31 cellular contexts compared by ENCODE assay signal in genomic region chr3:95629802-95630201, GRCh38.
"Had no signal": no experiment of that assay in that cellular context is flagged by ENCODE, and none has a peak within 500 bp of the region (broad histone marks: within the 10 kb centered on the region; RNA-seq: fewer than 3 reads in every experiment).

No MANE protein-coding gene starts in this region.

- ATAC-seq: activated CD8-positive, alpha-beta T cell treated with anti-CD3 and anti-CD28 coated beads for 36 hours; activated T-cell treated with anti-CD3 and anti-CD28 coated beads, Interleukin-2, amount 50 U/mL, for 72 hours; activated T-helper 17 cell treated with anti-CD3 and anti-CD28 coated beads, Interleukin-2, amount 50 U/mL, for 72 hours had no signal

- H3K4me1 ChIP-seq: ascending aorta had no signal

- H3K27me3 ChIP-seq: ascending aorta, cardiac muscle cell had no signal

- H3K36me3 Mint-ChIP-seq: activated naive CD4-positive, alpha-beta T cell treated with anti-CD3 and anti-CD28 coated beads, Interleukin-2, amount 50 U/mL, for 24 hours; activated naive CD8-positive, alpha-beta T cell treated with anti-CD3 and anti-CD28 coated beads, Interleukin-2, amount 10 ng/mL, durations not matched to agents 7 days and 5 days had no signal

- H3K36me3 ChIP-seq: ascending aorta, cardiac muscle cell, MG63, WERI-Rb-1 had no signal

- H3K4me3 ChIP-seq: ascending aorta, cardiac muscle cell, MG63 had no signal

- H3K9me3 ChIP-seq: ascending aorta, MG63 had no signal

- H3K4me1 Mint-ChIP-seq: activated CD4-positive, alpha-beta T cell treated with anti-CD3 and anti-CD28 coated beads, Interleukin-2, amount 10 ng/mL, durations not matched to agents 24 days and 14 days; activated naive CD4-positive, alpha-beta T cell treated with anti-CD3 and anti-CD28 coated beads, Interleukin-2, amount 50 U/mL, for 24 hours; activated naive CD8-positive, alpha-beta T cell treated with anti-CD3 and anti-CD28 coated beads, Interleukin-2, amount 10 ng/mL, durations not matched to agents 7 days and 5 days; activated T-helper 17 cell treated with anti-CD3 and anti-CD28 coated beads, Interleukin-2, amount 50 U/mL, for 72 hours; central memory CD8-positive, alpha-beta T cell had no signal

- H3K27me3 Mint-ChIP-seq: activated CD4-positive, alpha-beta T cell treated with anti-CD3 and anti-CD28 coated beads, Interleukin-2, amount 10 ng/mL, durations not matched to agents 24 days and 14 days; activated CD8-positive, alpha-beta T cell treated with anti-CD3 and anti-CD28 coated beads for 36 hours; activated naive CD4-positive, alpha-beta T cell treated with anti-CD3 and anti-CD28 coated beads, Interleukin-2, amount 50 U/mL, for 24 hours; activated naive CD8-positive, alpha-beta T cell treated with anti-CD3 and anti-CD28 coated beads, Interleukin-2, amount 10 ng/mL, durations not matched to agents 7 days and 5 days; activated T-helper 17 cell treated with anti-CD3 and anti-CD28 coated beads, Interleukin-2, amount 50 U/mL, for 72 hours; central memory CD8-positive, alpha-beta T cell had no signal

- H3K4me3 Mint-ChIP-seq: activated CD4-positive, alpha-beta T cell treated with anti-CD3 and anti-CD28 coated beads, Interleukin-2, amount 10 ng/mL, durations not matched to agents 24 days and 14 days; activated CD8-positive, alpha-beta T cell treated with anti-CD3 and anti-CD28 coated beads for 36 hours; activated naive CD4-positive, alpha-beta T cell treated with anti-CD3 and anti-CD28 coated beads, Interleukin-2, amount 50 U/mL, for 24 hours; activated naive CD8-positive, alpha-beta T cell treated with anti-CD3 and anti-CD28 coated beads, Interleukin-2, amount 10 ng/mL, durations not matched to agents 7 days and 5 days; activated T-cell treated with anti-CD3 and anti-CD28 coated beads, Interleukin-2, amount 50 U/mL, for 72 hours; activated T-helper 17 cell treated with anti-CD3 and anti-CD28 coated beads, Interleukin-2, amount 50 U/mL, for 72 hours; central memory CD8-positive, alpha-beta T cell had no signal

- H3K27ac Mint-ChIP-seq: activated CD4-positive, alpha-beta T cell treated with anti-CD3 and anti-CD28 coated beads, Interleukin-2, amount 10 ng/mL, durations not matched to agents 24 days and 14 days; activated CD8-positive, alpha-beta T cell treated with anti-CD3 and anti-CD28 coated beads for 36 hours; activated naive CD4-positive, alpha-beta T cell treated with anti-CD3 and anti-CD28 coated beads, Interleukin-2, amount 50 U/mL, for 24 hours; activated naive CD8-positive, alpha-beta T cell treated with anti-CD3 and anti-CD28 coated beads, Interleukin-2, amount 10 ng/mL, durations not matched to agents 7 days and 5 days; activated T-cell treated with anti-CD3 and anti-CD28 coated beads, Interleukin-2, amount 50 U/mL, for 72 hours; activated T-helper 17 cell treated with anti-CD3 and anti-CD28 coated beads, Interleukin-2, amount 50 U/mL, for 72 hours had no signal

- H3K9me3 Mint-ChIP-seq: activated naive CD4-positive, alpha-beta T cell treated with anti-CD3 and anti-CD28 coated beads, Interleukin-2, amount 50 U/mL, for 24 hours; activated T-cell treated with anti-CD3 and anti-CD28 coated beads, Interleukin-2, amount 50 U/mL, for 72 hours; central memory CD8-positive, alpha-beta T cell had no signal

- DNase-seq: activated CD4-positive, alpha-beta T cell treated with anti-CD3 and anti-CD28 coated beads, Interleukin-2, amount 10 ng/mL, durations not matched to agents 24 days and 14 days; activated CD4-positive, alpha-beta T cell treated with anti-CD3 and anti-CD28 coated beads, Interleukin-2, amount 50 U/mL, for 4 hours; activated CD8-positive, alpha-beta T cell treated with anti-CD3 and anti-CD28 coated beads for 36 hours; activated effector memory CD4-positive, alpha-beta T cell treated with anti-CD3 and anti-CD28 coated beads, Interleukin-2, amount 50 U/mL, for 16 hours; activated naive CD4-positive, alpha-beta T cell; activated naive CD8-positive, alpha-beta T cell treated with anti-CD3 and anti-CD28 coated beads, Interleukin-2, amount 10 ng/mL, durations not matched to agents 7 days and 5 days; activated T-cell treated with anti-CD3 and anti-CD28 coated beads, Interleukin-2, amount 50 U/mL, for 1 hour; activated T-cell treated with anti-CD3 and anti-CD28 coated beads, Interleukin-2, amount 50 U/mL, for 72 hours; amygdala; Kasumi-1; KG1; MG63; NCI-H1048; NCI-H1105 treated with DMSO at 0.1 percent for 48 hours; NCI-H1436; NCI-H1694; NCI-H1930; NCI-H2081 treated with DMSO at 0.1 percent for 48 hours; NCI-H226; NCI-H446 treated with DMSO at 0.1 percent for 48 hours; NCI-H524; NCI-H748 treated with DMSO at 0.1 percent for 48 hours; OCI-M1; Right ventricle myocardium superior; T1000; WERI-Rb-1 had no signal
